ENCODE assay signal across 16 cellular contexts in genomic region chr5:123440456-123440855, GRCh38. TPM values are rescaled to one million over a fixed set of nuclear protein-coding genes. Genes with fewer than 3 reads are reported as not detected.
DNase-seq lines count a peak whose midpoint lies in the region; ATAC-seq and TF ChIP-seq lines count a peak whose summit lies in the region.
"Had no signal": no experiment of that assay in that cellular context is flagged by ENCODE, and none has a peak within 500 bp of the region (broad histone marks: within the 10 kb centered on the region; RNA-seq: fewer than 3 reads in every experiment).

No MANE protein-coding gene starts in this region.

- ATAC-seq in activated T-cell treated with anti-CD3 and anti-CD28 coated beads, Interleukin-2, amount 50 U/mL, for 72 hours (replicated peaks in 1 of 2), result no peak
- ATAC-seq in HG02571 (IDR thresholded peaks at IDR 0.05; ENCODE audit: unreplicated experiment), result no peak
- no peak for ATAC-seq in upper lobe of left lung (ENCODE audit: low FRiP score in 2 of 2)
- ATAC-seq: CD8-positive, alpha-beta T cell; K562 had no signal

- H3K27ac ChIP-seq in HEK293 (ENCODE audit: extremely low read depth, low read depth, low read length), result no peak overlapping the region
- peak overlapping the region; percentile 85 for H3K27ac ChIP-seq in colonic mucosa
- no peak overlapping the region for H3K27ac ChIP-seq in upper lobe of left lung
- H3K27ac ChIP-seq: BLaER1 treated with 17β-estradiol and CSF1 and Interleukin-3, amounts not matched to agents 10 nM and 100 nM; HL-60 had no signal

- peaks cover 34% of the 10 kb centered on the region for H3K4me1 Mint-ChIP-seq in activated T-cell treated with anti-CD3 and anti-CD28 coated beads, Interleukin-2, amount 50 U/mL, for 72 hours (ENCODE audit: low read depth)
- H3K4me1 Mint-ChIP-seq in activated T-cell treated with anti-CD3 and anti-CD28 coated beads, Interleukin-2, amount 50 U/mL, for 24 hours (ENCODE audit: low read depth), result peaks cover 22% of the 10 kb centered on the region

- no peaks in the 10 kb centered on the region for H3K9me3 Mint-ChIP-seq in activated T-cell treated with anti-CD3 and anti-CD28 coated beads, Interleukin-2, amount 50 U/mL, for 72 hours
- H3K9me3 Mint-ChIP-seq in activated T-cell treated with anti-CD3 and anti-CD28 coated beads, Interleukin-2, amount 50 U/mL, for 24 hours, result no peaks in the 10 kb centered on the region
- H3K9me3 Mint-ChIP-seq: CD8-positive, alpha-beta T cell had no signal

- CTCF ChIA-PET in HEK293 (lab: Yijun Ruan, JAX), result interaction anchor here (0.6 to 2.4 kb wide), 2 partner anchors 17 to 45 kb away, joined by 3 to 11 read pairs; partner anchors contain the start of gene CEP120

- H3K9ac ChIP-seq in colonic mucosa (ENCODE audit: low read depth in 2 of 2, low read length in 2 of 2), result no peak overlapping the region
- H3K9ac ChIP-seq: BLaER1 treated with 17β-estradiol and CSF1 and Interleukin-3, amounts not matched to agents 10 nM and 100 nM had no signal

- H3K36me3 ChIP-seq in HEK293 (ENCODE audit: control insufficient read depth in 2 of 2, insufficient read depth in 1 of 2, low read length in 2 of 2) (no peaks in the 10 kb centered on the region), colonic mucosa (no peaks in the 10 kb centered on the region), upper lobe of left lung (no peaks in the 10 kb centered on the region)
- H3K36me3 ChIP-seq: BLaER1 treated with 17β-estradiol and CSF1 and Interleukin-3, amounts not matched to agents 10 nM and 100 nM; HAP-1 had no signal

- H3K27ac Mint-ChIP-seq in activated T-cell treated with anti-CD3 and anti-CD28 coated beads, Interleukin-2, amount 50 U/mL, for 72 hours, result peak overlapping the region; percentile 94
- no peak overlapping the region for H3K27ac Mint-ChIP-seq in activated T-cell treated with anti-CD3 and anti-CD28 coated beads, Interleukin-2, amount 50 U/mL, for 24 hours
- H3K27ac Mint-ChIP-seq: B cell; CD8-positive, alpha-beta T cell had no signal

- H3K27me3 ChIP-seq in colonic mucosa, result no peaks in the 10 kb centered on the region
- no peaks in the 10 kb centered on the region for H3K27me3 ChIP-seq in upper lobe of left lung
- H3K27me3 ChIP-seq: BLaER1 treated with 17β-estradiol and CSF1 and Interleukin-3, amounts not matched to agents 10 nM and 100 nM had no signal

- H3K27me3 Mint-ChIP-seq in activated T-cell treated with anti-CD3 and anti-CD28 coated beads, Interleukin-2, amount 50 U/mL, for 72 hours (ENCODE audit: low read depth), result peaks cover 10% of the 10 kb centered on the region
- no peaks in the 10 kb centered on the region for H3K27me3 Mint-ChIP-seq in activated T-cell treated with anti-CD3 and anti-CD28 coated beads, Interleukin-2, amount 50 U/mL, for 24 hours

- no peak for DNase-seq in activated T-cell treated with anti-CD3 and anti-CD28 coated beads, Interleukin-2, amount 50 U/mL, for 72 hours
- DNase-seq in activated T-cell treated with anti-CD3 and anti-CD28 coated beads, Interleukin-2, amount 50 U/mL, for 24 hours, result no peak
- DNase-seq in colonic mucosa, result no peak
- DNase-seq in SIG-M5 (lab: John Stamatoyannopoulos, UW), result no peak
- DNase-seq in upper lobe of left lung, result no peak
- DNase-seq: Calu3; CD8-positive, alpha-beta T cell; DMS79 treated with DMSO at 0.1 percent for 48 hours; GDM1 had no signal

- H3K4me3 ChIP-seq in HEK293 (ENCODE audit: low read depth, low read length) (no peak overlapping the region), colonic mucosa (no peak overlapping the region), upper lobe of left lung (no peak overlapping the region)
- H3K4me3 ChIP-seq: BLaER1 treated with 17β-estradiol and CSF1 and Interleukin-3, amounts not matched to agents 10 nM and 100 nM; HAP-1; K562 had no signal

- TF ChIP-seq CTCF in HEK293 (tag by site-specific recombination; IDR thresholded peaks at IDR 0.05) (no peak), colonic mucosa (IDR thresholded peaks at IDR 0.05) (no peak), upper lobe of left lung (IDR thresholded peaks at IDR 0.05) (no peak)

- H3K9me3 ChIP-seq in HEK293 (ENCODE audit: control insufficient read depth, insufficient read depth, low read depth, low read length) (no peaks in the 10 kb centered on the region), colonic mucosa (no peaks in the 10 kb centered on the region), upper lobe of left lung (no peaks in the 10 kb centered on the region)
- H3K9me3 ChIP-seq: BLaER1 treated with 17β-estradiol and CSF1 and Interleukin-3, amounts not matched to agents 10 nM and 100 nM; HAP-1 had no signal

- H3K4me1 ChIP-seq in HEK293 (ENCODE audit: control insufficient read depth, insufficient read depth, low read length), result 0 out of 2 replicates have a peak, but pooled peaks cover 3% of the 10 kb centered on the region
- H3K4me1 ChIP-seq in colonic mucosa, result peaks cover 5% of the 10 kb centered on the region
- peaks cover 0 to 10% (median 3%) of the 10 kb centered on the region in 4 donors for H3K4me1 ChIP-seq in upper lobe of left lung
- H3K4me1 ChIP-seq: BLaER1 treated with 17β-estradiol and CSF1 and Interleukin-3, amounts not matched to agents 10 nM and 100 nM; HAP-1 had no signal

- POLR2A ChIA-PET in HEK293 (lab: Yijun Ruan, JAX), result no interaction called here

- no peak for TF ChIP-seq POLR2A in upper lobe of left lung (IDR thresholded peaks at IDR 0.05)

- intact Hi-C loops in colonic mucosa (cut with DNase I), result no loop called here

- peak overlapping the region in 1 of 2 donors; percentile 59 for H3K4me3 Mint-ChIP-seq in activated T-cell treated with anti-CD3 and anti-CD28 coated beads, Interleukin-2, amount 50 U/mL, for 72 hours
- H3K4me3 Mint-ChIP-seq in activated T-cell treated with anti-CD3 and anti-CD28 coated beads, Interleukin-2, amount 50 U/mL, for 24 hours, result no peak overlapping the region
- H3K4me3 Mint-ChIP-seq: B cell; CD8-positive, alpha-beta T cell had no signal

- no peak for TF ChIP-seq EP300 in upper lobe of left lung (IDR thresholded peaks at IDR 0.05)

- H3K36me3 Mint-ChIP-seq in activated T-cell treated with anti-CD3 and anti-CD28 coated beads, Interleukin-2, amount 50 U/mL, for 72 hours (ENCODE audit: insufficient read depth in 2 of 2), result no peaks in the 10 kb centered on the region
- no peaks in the 10 kb centered on the region for H3K36me3 Mint-ChIP-seq in activated T-cell treated with anti-CD3 and anti-CD28 coated beads, Interleukin-2, amount 50 U/mL, for 24 hours (ENCODE audit: low read depth)
- H3K36me3 Mint-ChIP-seq: CD8-positive, alpha-beta T cell had no signal

TF ChIP-seq in HEK293, 187 proteins besides CTCF, POLR2A, EP300 and RAD21:
- TF ChIP-seq SP2 (tag by site-specific recombination; IDR thresholded peaks at IDR 0.05) (no peak), REST (tag by site-specific recombination; IDR thresholded peaks at IDR 0.05) (0 out of 2 replicates have a peak, but pooled peaks have one; percentile 22), ZNF354C (tag by site-specific recombination; IDR thresholded peaks at IDR 0.05; ENCODE audit: borderline replicate concordance, low read depth) (no peak)
TF ChIP-seq in HEK293: peak in this region for 1.

RNA-seq across cellular contexts. Expression of gene CEP120, which starts 17.3 kb away (rescaled TPM):
- 10 to 100 TPM; 56.2 to 60.1 TPM for total RNA-seq in activated T-cell treated with anti-CD3 and anti-CD28 coated beads, Interleukin-2, amount 50 U/mL, for 72 hours
- total RNA-seq in colonic mucosa (10 to 100 TPM; 11.7 to 18.2 TPM), upper lobe of left lung (10 to 100 TPM; 13.2 to 43.0 (median 22.1) TPM)
